27 cellular contexts compared by ENCODE assay signal in genomic region chr6:154292066-154292465, GRCh38.
DNase-seq lines count a peak whose midpoint lies in the region; ATAC-seq, FAIRE-seq and TF ChIP-seq lines count a peak whose summit lies in the region.
"Had no signal": no experiment of that assay in that cellular context is flagged by ENCODE, and none has a peak within 500 bp of the region (broad histone marks: within the 10 kb centered on the region; RNA-seq: fewer than 3 reads in every experiment).

No MANE protein-coding gene starts in this region.

- peak overlapping the region; percentile 86; the same call in 2 of the 3 replicates for H2BK15ac ChIP-seq in IMR-90 (ENCODE audit: low read depth, low read length)

- POLR2A ChIA-PET in IMR-90 (lab: Charles Lee; ENCODE audit: unreplicated experiment), result no interaction called here

- TF ChIP-seq POLR2A in IMR-90 (IDR thresholded peaks at IDR 0.05; ENCODE audit: low read depth, low read length) (no peak), ovary (IDR thresholded peaks at IDR 0.05) (no peak)

- BruUV-seq in IMR-90 (replicated peaks; lab: Mats Ljungman, UMichigan), result no TSS peak

- 0 out of 2 replicates have a peak overlapping the region, but pooled peaks have one; percentile 2 for H2AK5ac ChIP-seq in IMR-90 (ENCODE audit: low read depth, low read length)

- DNase-seq in IMR-90 (peak; percentile 24), astrocyte (ENCODE audit: low read depth) (peak; percentile 19), hepatocyte (ENCODE audit: low spot score) (no peak), type B pancreatic cell (ENCODE audit: extremely low spot score, unreplicated experiment) (no peak), ovary (no peak)
- DNase-seq in activated naive CD8-positive, alpha-beta T cell treated with anti-CD3 and anti-CD28 coated beads, Interleukin-2, amount 50 U/mL, for 24 hours, result no peak
- DNase-seq: activated CD4-positive, alpha-beta memory T cell treated with anti-CD3 and anti-CD28 coated beads for 36 hours; activated CD4-positive, CD25-positive, alpha-beta regulatory T cell treated with anti-CD3 and anti-CD28 coated beads, Interleukin-2, amount 50 U/mL, for 72 hours; activated naive CD4-positive, alpha-beta T cell treated with anti-CD3 and anti-CD28 coated beads for 36 hours; adrenal gland; erythroblast; heart left ventricle; kidney; naive thymus-derived CD4-positive, alpha-beta T cell; NCI-H1092; NCI-H1694 treated with DMSO at 0.1 percent for 48 hours; NCI-H510A; nucleus accumbens; psoas muscle; stimulated activated CD4-positive, alpha-beta T cell treated with anti-CD3 and anti-CD28 coated beads, Interleukin-4, amount 100 ng/mL, for 24 hours; transverse colon had no signal

- H3K27me3 Mint-ChIP-seq in astrocyte (ENCODE audit: low read depth, unreplicated experiment) (no peaks in the 10 kb centered on the region), type B pancreatic cell (no peaks in the 10 kb centered on the region)
- H3K27me3 Mint-ChIP-seq in activated naive CD8-positive, alpha-beta T cell treated with anti-CD3 and anti-CD28 coated beads, Interleukin-2, amount 50 U/mL, for 24 hours, result no peaks in the 10 kb centered on the region
- H3K27me3 Mint-ChIP-seq: activated CD4-positive, alpha-beta memory T cell treated with anti-CD3 and anti-CD28 coated beads for 36 hours; IgD-negative memory B cell had no signal

- CTCF ChIA-PET in IMR-90 (lab: Yijun Ruan, JAX), result interaction anchor here (1.0 to 1.4 kb wide), 2 partner anchors 15 to 208 kb away, joined by 3 read pairs; no protein-coding TSS in a partner anchor

- no peak overlapping the region for H4K5ac ChIP-seq in IMR-90 (ENCODE audit: low read depth, low read length)

- H3K56ac ChIP-seq in IMR-90 (ENCODE audit: extremely low read depth, insufficient read depth, low read length), result peak overlapping the region; percentile 24; the same call in 1 of the 2 replicates

- H3K4me1 ChIP-seq in IMR-90 (ENCODE audit: control insufficient read depth, insufficient read depth, low read length), result peaks cover 8% of the 10 kb centered on the region
- peaks cover 18% of the 10 kb centered on the region for H3K4me1 ChIP-seq in astrocyte (ENCODE audit: insufficient read depth, low read length)
- no peaks in the 10 kb centered on the region for H3K4me1 ChIP-seq in hepatocyte (ENCODE audit: insufficient read depth)
- H3K4me1 ChIP-seq in ovary (ENCODE audit: insufficient read depth), result peaks cover 5% of the 10 kb centered on the region
- H3K4me1 ChIP-seq: psoas muscle, transverse colon had no signal

- peak overlapping the region; percentile 69; the same call in 1 of the 2 replicates for H3K4ac ChIP-seq in IMR-90 (ENCODE audit: low read depth, low read length)

- no peak for TF ChIP-seq CTCF in IMR-90 (conservative IDR thresholded peaks at IDR 0.05; ENCODE audit: low read depth, low read length)
- no peak for TF ChIP-seq CTCF in astrocyte (IDR thresholded peaks at IDR 0.05; ENCODE audit: insufficient read depth, low read depth, low read length)
- no peak for TF ChIP-seq CTCF in hepatocyte (IDR thresholded peaks at IDR 0.05; ENCODE audit: poor library complexity)
- TF ChIP-seq CTCF in type B pancreatic cell (conservative IDR thresholded peaks at IDR 0.05), result no peak
- TF ChIP-seq CTCF in ovary (IDR thresholded peaks at IDR 0.05), result no peak

- H3K4me2 ChIP-seq in IMR-90 (ENCODE audit: low read depth, low read length), result no peak overlapping the region
- H3K4me2 ChIP-seq in astrocyte (ENCODE audit: low read length), result no peak overlapping the region
- H3K4me2 ChIP-seq in hepatocyte, result no peak overlapping the region

- no peaks in the 10 kb centered on the region for H3K79me1 ChIP-seq in IMR-90 (ENCODE audit: low read depth in 1 of 2, low read length in 2 of 2)

- H3K4me1 Mint-ChIP-seq in astrocyte (ENCODE audit: low read depth, unreplicated experiment) (peaks cover 25% of the 10 kb centered on the region), type B pancreatic cell (ENCODE audit: unreplicated experiment) (peaks cover 5% of the 10 kb centered on the region)
- H3K4me1 Mint-ChIP-seq in activated naive CD8-positive, alpha-beta T cell treated with anti-CD3 and anti-CD28 coated beads, Interleukin-2, amount 50 U/mL, for 24 hours, result peaks cover 11% of the 10 kb centered on the region
- H3K4me1 Mint-ChIP-seq: brain had no signal

- H3K9me3 Mint-ChIP-seq in astrocyte (ENCODE audit: unreplicated experiment) (peaks cover 3% of the 10 kb centered on the region), type B pancreatic cell (peaks cover 13% of the 10 kb centered on the region)
- H3K9me3 Mint-ChIP-seq in activated naive CD8-positive, alpha-beta T cell treated with anti-CD3 and anti-CD28 coated beads, Interleukin-2, amount 50 U/mL, for 24 hours, result no peaks in the 10 kb centered on the region
- H3K9me3 Mint-ChIP-seq: activated CD4-positive, alpha-beta memory T cell treated with anti-CD3 and anti-CD28 coated beads for 36 hours; activated naive CD4-positive, alpha-beta T cell treated with anti-CD3 and anti-CD28 coated beads for 36 hours; activated T-helper 1 cell treated with anti-CD3 and anti-CD28 coated beads, Interleukin-12 subunit alpha, Interleukin-12 subunit beta, Interleukin-2, Interleukin-4 antibody, amounts not matched to agents 30 ng/mL and 10 ng/mL and 1 ng/mL, durations not matched to agents 14 hours and 24 hours and 36 hours; IgD-negative memory B cell had no signal

- peak overlapping the region; percentile 64; the same call in 1 of the 2 replicates for H3K23ac ChIP-seq in IMR-90 (ENCODE audit: low read depth, low read length)

- no peak for TF ChIP-seq EP300 in ovary (IDR thresholded peaks at IDR 0.05)

- FAIRE-seq in astrocyte (lab: Jason Lieb, UNC), result no peak
- FAIRE-seq: G401.6 had no signal

- H2AK9ac ChIP-seq in IMR-90 (replicated peaks; ENCODE audit: low read depth, low read length, poor library complexity), result no peak overlapping the region

- no peak for TF ChIP-seq RAD21 in IMR-90 (IDR thresholded peaks at IDR 0.05; ENCODE audit: low read length)

- dilution Hi-C loops in IMR-90 (cut with HindIII; ENCODE audit: low sequenced_read_pairs, unreplicated experiment), result no loop called here

- H3K18ac ChIP-seq in IMR-90 (ENCODE audit: low read depth, low read length), result peak overlapping the region; percentile 85; the same call in 1 of the 2 replicates

- H3K36me3 Mint-ChIP-seq in astrocyte (ENCODE audit: low read depth, unreplicated experiment) (peaks cover 2% of the 10 kb centered on the region), type B pancreatic cell (no peaks in the 10 kb centered on the region)
- peaks cover 2% of the 10 kb centered on the region for H3K36me3 Mint-ChIP-seq in activated naive CD8-positive, alpha-beta T cell treated with anti-CD3 and anti-CD28 coated beads, Interleukin-2, amount 50 U/mL, for 24 hours (ENCODE audit: low read depth)
- H3K36me3 Mint-ChIP-seq: activated CD4-positive, alpha-beta memory T cell treated with anti-CD3 and anti-CD28 coated beads for 36 hours; brain had no signal

- in situ Hi-C loops in IMR-90 (cut with MboI; ENCODE audit: low sequenced_read_pairs), result no loop called here

- peak overlapping the region; percentile 57; the same call in 1 of the 2 replicates for H3K14ac ChIP-seq in IMR-90 (replicated peaks; ENCODE audit: low read depth, low read length)

- peaks cover 12% of the 10 kb centered on the region for H3K9me1 ChIP-seq in IMR-90 (ENCODE audit: insufficient read depth, low read length)

- H4K20me1 ChIP-seq in IMR-90 (ENCODE audit: insufficient read depth, low read length) (no peaks in the 10 kb centered on the region), astrocyte (ENCODE audit: insufficient read depth, low read length) (no peaks in the 10 kb centered on the region), hepatocyte (ENCODE audit: insufficient read depth, poor library complexity, severe bottlenecking) (no peaks in the 10 kb centered on the region)

- WGBS in IMR-90 (ENCODE audit: extremely low coverage in 2 of 2, insufficient read length in 1 of 2), 2 experiments, result no CpG with 5 or more reads among the region's 3 CpGs
- WGBS in hepatocyte (ENCODE audit: low lambda C conversion rate, missing lambda C conversion rate), result 84% methylated on average over 3 of the region's 3 CpGs
- WGBS in ovary, 3 donors, result 66 to 78% (median 67%) methylated on average over 3 of the region's 3 CpGs

- H3K27ac ChIP-seq in IMR-90 (ENCODE audit: insufficient read depth, low read length) (peak overlapping the region; percentile 61; the same call in 1 of the 2 replicates), astrocyte (ENCODE audit: low read depth, low read length) (peak overlapping the region; percentile 74), hepatocyte (peak overlapping the region; percentile 70), ovary (no peak overlapping the region)
- H3K27ac ChIP-seq: adrenal gland; BLaER1 treated with 17β-estradiol and CSF1 and Interleukin-3, amounts not matched to agents 10 nM and 100 nM; heart left ventricle; psoas muscle; transverse colon had no signal

- peak overlapping the region; percentile 91 for H2BK5ac ChIP-seq in IMR-90 (ENCODE audit: low read depth, low read length, poor library complexity, severe bottlenecking)

- H3K9ac ChIP-seq in IMR-90 (ENCODE audit: low read depth, low read length) (no peak overlapping the region), astrocyte (ENCODE audit: low read length) (peak overlapping the region; percentile 35)
- H3K9ac ChIP-seq: BLaER1 treated with 17β-estradiol and CSF1 and Interleukin-3, amounts not matched to agents 10 nM and 100 nM had no signal

- H3K27ac Mint-ChIP-seq in astrocyte (ENCODE audit: unreplicated experiment) (peak overlapping the region; percentile 96), type B pancreatic cell (peak overlapping the region; percentile 66)
- H3K27ac Mint-ChIP-seq in activated naive CD8-positive, alpha-beta T cell treated with anti-CD3 and anti-CD28 coated beads, Interleukin-2, amount 50 U/mL, for 24 hours, result no peak overlapping the region
- H3K27ac Mint-ChIP-seq: activated CD4-positive, alpha-beta memory T cell treated with anti-CD3 and anti-CD28 coated beads for 36 hours; activated naive CD4-positive, alpha-beta T cell treated with anti-CD3 and anti-CD28 coated beads for 36 hours; activated T-helper 1 cell treated with anti-CD3 and anti-CD28 coated beads, Interleukin-12 subunit alpha, Interleukin-12 subunit beta, Interleukin-2, Interleukin-4 antibody, amounts not matched to agents 30 ng/mL and 10 ng/mL and 1 ng/mL, durations not matched to agents 14 hours and 24 hours and 36 hours; brain; IgD-negative memory B cell; naive thymus-derived CD4-positive, alpha-beta T cell had no signal

- peak overlapping the region; percentile 77 for H2BK20ac ChIP-seq in IMR-90 (ENCODE audit: low read depth, low read length)

- H3K36me3 ChIP-seq in IMR-90 (ENCODE audit: control insufficient read depth, insufficient read depth, low read length) (no peaks in the 10 kb centered on the region), astrocyte (ENCODE audit: insufficient read depth, low read length) (no peaks in the 10 kb centered on the region), hepatocyte (replicated peaks; ENCODE audit: insufficient read depth, low read depth) (no peaks in the 10 kb centered on the region), ovary (no peaks in the 10 kb centered on the region)
- H3K36me3 ChIP-seq: adrenal gland, heart left ventricle, transverse colon had no signal

- H3K79me2 ChIP-seq in astrocyte (ENCODE audit: insufficient read depth, low read length) (no peaks in the 10 kb centered on the region), hepatocyte (no peaks in the 10 kb centered on the region)

- no peak overlapping the region for H3K4me3 Mint-ChIP-seq in astrocyte (ENCODE audit: unreplicated experiment)
- H3K4me3 Mint-ChIP-seq in type B pancreatic cell, result no peak overlapping the region
- no peak overlapping the region for H3K4me3 Mint-ChIP-seq in activated naive CD8-positive, alpha-beta T cell treated with anti-CD3 and anti-CD28 coated beads, Interleukin-2, amount 50 U/mL, for 24 hours
- H3K4me3 Mint-ChIP-seq: activated CD4-positive, alpha-beta memory T cell treated with anti-CD3 and anti-CD28 coated beads for 36 hours; activated naive CD4-positive, alpha-beta T cell treated with anti-CD3 and anti-CD28 coated beads for 36 hours; activated T-helper 1 cell treated with anti-CD3 and anti-CD28 coated beads, Interleukin-12 subunit alpha, Interleukin-12 subunit beta, Interleukin-2, Interleukin-4 antibody, amounts not matched to agents 30 ng/mL and 10 ng/mL and 1 ng/mL, durations not matched to agents 14 hours and 24 hours and 36 hours; brain; IgD-negative memory B cell; naive thymus-derived CD4-positive, alpha-beta T cell had no signal

- ATAC-seq in IMR-90 (ENCODE audit: low read depth) (no peak), HG02884 (IDR thresholded peaks at IDR 0.05; ENCODE audit: unreplicated experiment) (no peak)
- ATAC-seq in activated naive CD8-positive, alpha-beta T cell treated with anti-CD3 and anti-CD28 coated beads, Interleukin-2, amount 50 U/mL, for 24 hours, result no peak
- ATAC-seq: heart left ventricle; naive thymus-derived CD4-positive, alpha-beta T cell; psoas muscle had no signal

- peak overlapping the region; percentile 75 for H4K91ac ChIP-seq in IMR-90 (ENCODE audit: insufficient read depth, low read depth, low read length)

- H3K27me3 ChIP-seq in IMR-90 (ENCODE audit: control insufficient read depth, insufficient read depth, low read length), result no peaks in the 10 kb centered on the region
- H3K27me3 ChIP-seq in astrocyte (ENCODE audit: insufficient read depth, low read length), result no peaks in the 10 kb centered on the region
- H3K27me3 ChIP-seq in hepatocyte, result no peaks in the 10 kb centered on the region
- H3K27me3 ChIP-seq in ovary, result no peaks in the 10 kb centered on the region
- H3K27me3 ChIP-seq: adrenal gland; BLaER1 treated with 17β-estradiol and CSF1 and Interleukin-3, amounts not matched to agents 10 nM and 100 nM; heart left ventricle; transverse colon had no signal

- H2AFZ ChIP-seq in IMR-90 (replicated peaks; ENCODE audit: low read length, poor library complexity), result no peak overlapping the region
- no peak overlapping the region for H2AFZ ChIP-seq in astrocyte (ENCODE audit: low read depth, low read length)
- H2AFZ ChIP-seq in hepatocyte, result no peak overlapping the region

- H2BK120ac ChIP-seq in IMR-90 (ENCODE audit: low read depth, low read length), result peak overlapping the region; percentile 94

- no peaks in the 10 kb centered on the region for H3K9me2 ChIP-seq in hepatocyte (replicated peaks; ENCODE audit: insufficient read depth)

- peak overlapping the region in 1 of 2 experiments; percentile 67; a peak in 1 of 4 replicates for H4K8ac ChIP-seq in IMR-90 (ENCODE audit: low read depth in 2 of 2, low read length in 2 of 2)

- H3K4me3 ChIP-seq in IMR-90 (ENCODE audit: insufficient read depth, low read depth, low read length) (no peak overlapping the region), astrocyte (ENCODE audit: insufficient read depth, low read depth, low read length) (no peak overlapping the region), hepatocyte (no peak overlapping the region), ovary (no peak overlapping the region)
- H3K4me3 ChIP-seq: adrenal gland; BLaER1 treated with 17β-estradiol and CSF1 and Interleukin-3, amounts not matched to agents 10 nM and 100 nM; heart left ventricle; psoas muscle; transverse colon had no signal

- intact Hi-C loops in IMR-90 (cut with micrococcal nuclease), result loop anchor here (5.0 kb wide), 1 partner anchor 120 kb away; no protein-coding TSS in a partner anchor
- intact Hi-C loops in ovary (cut with DNase I), result no loop called here

- H3K9me3 ChIP-seq in IMR-90 (ENCODE audit: control insufficient read depth, insufficient read depth, low read length) (no peaks in the 10 kb centered on the region), astrocyte (ENCODE audit: insufficient read depth, low read depth, low read length) (no peaks in the 10 kb centered on the region), hepatocyte (ENCODE audit: low read depth) (no peaks in the 10 kb centered on the region), ovary (no peaks in the 10 kb centered on the region)
- H3K9me3 ChIP-seq: adrenal gland, psoas muscle, transverse colon had no signal

Comparison
In these comparisons a context has a peak if more than half of its experiments do, and no peak if none do; other contexts are left out.
1. DNase-seq: peak in IMR-90 (single experiment) and astrocyte (single experiment); none in hepatocyte (single experiment), type B pancreatic cell (single experiment), ovary (0 of 5) and activated naive CD8-positive, alpha-beta T cell treated with anti-CD3 and anti-CD28 coated beads, Interleukin-2, amount 50 U/mL, for 24 hours (single experiment).
2. H3K27ac ChIP-seq: peak in IMR-90 (single experiment), astrocyte (single experiment) and hepatocyte (single experiment); none in ovary (0 of 2).